Comparison of ENCODE assay signal across 10 cellular contexts in the genomic region with DNA sequence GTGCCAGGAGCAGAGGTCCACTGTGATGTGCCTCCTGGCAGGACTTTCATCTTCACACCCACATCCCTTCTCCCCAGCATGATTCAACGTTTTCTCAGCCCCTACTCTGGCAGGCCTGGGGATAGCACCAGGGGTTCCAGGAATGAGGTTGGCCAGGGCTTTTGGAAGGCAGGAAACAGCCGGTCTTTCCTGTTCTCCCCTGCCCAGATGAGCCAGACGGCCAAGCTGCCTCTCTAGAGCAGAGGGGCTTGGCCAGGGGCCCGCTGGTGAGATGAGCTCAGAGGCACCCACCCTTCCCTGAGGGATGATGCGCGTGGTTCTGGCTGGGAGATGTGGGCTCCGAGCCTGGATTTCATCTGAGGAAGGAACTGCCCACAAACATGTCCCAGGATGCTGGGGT. TPM values are rescaled to one million over a fixed set of nuclear protein-coding genes. Genes with fewer than 3 reads are reported as not detected.
DNase-seq lines count a peak whose midpoint lies in the region; ATAC-seq, FAIRE-seq and TF ChIP-seq lines count a peak whose summit lies in the region.
"Had no signal": no experiment of that assay in that cellular context is flagged by ENCODE, and none has a peak within 500 bp of the region (broad histone marks: within the 10 kb centered on the region; RNA-seq: fewer than 3 reads in every experiment).

No MANE protein-coding gene starts in this region.

- H3K27ac Mint-ChIP-seq in endothelial cell (ENCODE audit: unreplicated experiment) (peak overlapping the region; percentile 31), progenitor cell of endocrine pancreas (no peak overlapping the region)

- no peak overlapping the region for H3K4me2 ChIP-seq in A549
- H3K4me2 ChIP-seq: BLaER1 treated with 17β-estradiol and CSF1 and Interleukin-3, amounts not matched to agents 10 nM and 100 nM had no signal

- TF ChIP-seq POLR2A in A549 (IDR thresholded peaks at IDR 0.05; ENCODE audit: low read length): no peak

- no peak for TF ChIP-seq EP300 in A549 (IDR thresholded peaks at IDR 0.05)

- no peaks in the 10 kb centered on the region for H3K9me3 ChIP-seq in A549
- H3K9me3 ChIP-seq in mucosa of descending colon: no peaks in the 10 kb centered on the region
- H3K9me3 ChIP-seq: BLaER1 treated with 17β-estradiol and CSF1 and Interleukin-3, amounts not matched to agents 10 nM and 100 nM had no signal

- H3K27ac ChIP-seq in A549: peak overlapping the region in 1 of 2 experiments; percentile 50; a peak in 2 of 6 replicates
- H3K27ac ChIP-seq: BLaER1 treated with 17β-estradiol and CSF1 and Interleukin-3, amounts not matched to agents 10 nM and 100 nM had no signal

- H3K36me3 ChIP-seq in mucosa of descending colon (ENCODE audit: low read depth): no peaks in the 10 kb centered on the region

- H3K27me3 Mint-ChIP-seq in endothelial cell (ENCODE audit: unreplicated experiment) (peaks cover 16% of the 10 kb centered on the region), progenitor cell of endocrine pancreas (peaks cover 7% of the 10 kb centered on the region)

- no peak for FAIRE-seq in A549 (lab: Jason Lieb, UNC)

- TF ChIP-seq CTCF in A549 (IDR thresholded peaks at IDR 0.05) (no peak), endothelial cell (IDR thresholded peaks at IDR 0.05; ENCODE audit: unreplicated experiment) (no peak), mucosa of descending colon (IDR thresholded peaks at IDR 0.05) (no peak), progenitor cell of endocrine pancreas (IDR thresholded peaks at IDR 0.05; ENCODE audit: unreplicated experiment) (no peak)

- DNase-seq in A549 (ENCODE audit: low read depth in 1 of 2, low spot score in 1 of 2) (no peak), NCI-H1694 treated with DMSO at 0.1 percent for 48 hours (lab: John Stamatoyannopoulos, UW) (peak; percentile 37), endothelial cell (ENCODE audit: low spot score) (peak; percentile 52), mucosa of descending colon (peak in 1 of 3 donors; percentile 73), progenitor cell of endocrine pancreas (ENCODE audit: low spot score, unreplicated experiment) (no peak), NCI-H748 treated with DMSO at 0.1 percent for 48 hours (lab: John Stamatoyannopoulos, UW) (no peak)
- DNase-seq in stimulated activated CD4-positive, alpha-beta T cell treated with anti-CD3 and anti-CD28 coated beads, Interleukin-4, amount 100 ng/mL, for 4 hours: no peak
- DNase-seq: NCI-H1436 had no signal

- intact Hi-C loops in mucosa of descending colon (cut with DNase I, micrococcal nuclease): no loop called here

- POLR2A ChIA-PET in A549 (lab: Yijun Ruan, JAX): no interaction called here

- WGBS in A549 (ENCODE audit: missing lambda C conversion rate): 14% methylated on average over 1 of the region's 7 CpGs

- H3K4me3 Mint-ChIP-seq in endothelial cell (ENCODE audit: unreplicated experiment) (no peak overlapping the region), progenitor cell of endocrine pancreas (ENCODE audit: low read depth) (no peak overlapping the region)

- H3K36me3 Mint-ChIP-seq in endothelial cell (ENCODE audit: low read depth, unreplicated experiment) (peaks cover 5% of the 10 kb centered on the region), progenitor cell of endocrine pancreas (ENCODE audit: insufficient read depth) (peaks cover 5% of the 10 kb centered on the region)

- H3K4me1 Mint-ChIP-seq in endothelial cell (ENCODE audit: unreplicated experiment) (peaks cover 17% of the 10 kb centered on the region), progenitor cell of endocrine pancreas (ENCODE audit: low read depth) (peaks cover 8% of the 10 kb centered on the region)

- no peak overlapping the region for H3K4me3 ChIP-seq in A549
- no peak overlapping the region for H3K4me3 ChIP-seq in mucosa of descending colon
- H3K4me3 ChIP-seq: BLaER1 treated with 17β-estradiol and CSF1 and Interleukin-3, amounts not matched to agents 10 nM and 100 nM had no signal

- ATAC-seq in A549: peak; percentile 15 to 35; a peak in 4 of 6 replicates
- ATAC-seq in mucosa of descending colon: peak; percentile 37
- no peak for ATAC-seq in HG02852 (IDR thresholded peaks at IDR 0.05; ENCODE audit: unreplicated experiment)

- CTCF ChIA-PET in A549 (lab: Yijun Ruan, JAX): interaction anchor here (1.0 to 1.2 kb wide), 2 partner anchors 12 to 15 kb away, joined by 3 read pairs; no protein-coding TSS in a partner anchor

- no peaks in the 10 kb centered on the region for H3K9me3 Mint-ChIP-seq in endothelial cell (ENCODE audit: unreplicated experiment)
- no peaks in the 10 kb centered on the region for H3K9me3 Mint-ChIP-seq in progenitor cell of endocrine pancreas (ENCODE audit: low read depth)

- peaks cover 4% of the 10 kb centered on the region; the same call in 1 of the 3 replicates for H3K4me1 ChIP-seq in A549
- peaks cover 4% of the 10 kb centered on the region for H3K4me1 ChIP-seq in mucosa of descending colon (ENCODE audit: low read depth)

- TF ChIP-seq RAD21 in A549 (conservative IDR thresholded peaks at IDR 0.05 in 1 of 2, IDR thresholded peaks at IDR 0.05 in 1 of 2): no peak

TF ChIP-seq in A549, 52 proteins besides CTCF, POLR2A, EP300 and RAD21:
- TF ChIP-seq MYC (IDR thresholded peaks at IDR 0.05; ENCODE audit: borderline replicate concordance, low read length) (no peak), ZC3H11A (IDR thresholded peaks at IDR 0.05) (no peak), KDM5A (IDR thresholded peaks at IDR 0.05) (no peak), FOXS1 (CRISPR knock-in tag; IDR thresholded peaks at IDR 0.05) (no peak), CBX8 (IDR thresholded peaks at IDR 0.05) (no peak), SREBF2 (IDR thresholded peaks at IDR 0.05) (no peak), RNF2 (IDR thresholded peaks at IDR 0.05; ENCODE audit: borderline replicate concordance, low read depth) (no peak), ZSCAN20 (CRISPR knock-in tag; IDR thresholded peaks at IDR 0.05) (no peak), POLR2AphosphoS2 (conservative IDR thresholded peaks at IDR 0.05; ENCODE audit: low read length) (no peak), NR3C1 (IDR thresholded peaks at IDR 0.05) (no peak), FOSB (CRISPR knock-in tag; IDR thresholded peaks at IDR 0.05) (no peak), RFX5 (IDR thresholded peaks at IDR 0.05) (no peak), CEBPB (IDR thresholded peaks at IDR 0.05) (no peak), ZNF302 (CRISPR knock-in tag; IDR thresholded peaks at IDR 0.05) (no peak), MAFK (IDR thresholded peaks at IDR 0.05; ENCODE audit: partially characterized antibody) (no peak)
- TF ChIP-seq, protein P1, sequence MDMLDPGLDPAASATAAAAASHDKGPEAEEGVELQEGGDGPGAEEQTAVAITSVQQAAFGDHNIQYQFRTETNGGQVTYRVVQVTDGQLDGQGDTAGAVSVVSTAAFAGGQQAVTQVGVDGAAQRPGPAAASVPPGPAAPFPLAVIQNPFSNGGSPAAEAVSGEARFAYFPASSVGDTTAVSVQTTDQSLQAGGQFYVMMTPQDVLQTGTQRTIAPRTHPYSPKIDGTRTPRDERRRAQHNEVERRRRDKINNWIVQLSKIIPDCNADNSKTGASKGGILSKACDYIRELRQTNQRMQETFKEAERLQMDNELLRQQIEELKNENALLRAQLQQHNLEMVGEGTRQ (IDR thresholded peaks at IDR 0.05): no peak
- TF ChIP-seq, protein P2, sequence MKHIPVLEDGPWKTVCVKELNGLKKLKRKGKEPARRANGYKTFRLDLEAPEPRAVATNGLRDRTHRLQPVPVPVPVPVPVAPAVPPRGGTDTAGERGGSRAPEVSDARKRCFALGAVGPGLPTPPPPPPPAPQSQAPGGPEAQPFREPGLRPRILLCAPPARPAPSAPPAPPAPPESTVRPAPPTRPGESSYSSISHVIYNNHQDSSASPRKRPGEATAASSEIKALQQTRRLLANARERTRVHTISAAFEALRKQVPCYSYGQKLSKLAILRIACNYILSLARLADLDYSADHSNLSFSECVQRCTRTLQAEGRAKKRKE (CRISPR knock-in tag; IDR thresholded peaks at IDR 0.05; ENCODE audit: low read depth): no peak
- TF ChIP-seq, protein P3, sequence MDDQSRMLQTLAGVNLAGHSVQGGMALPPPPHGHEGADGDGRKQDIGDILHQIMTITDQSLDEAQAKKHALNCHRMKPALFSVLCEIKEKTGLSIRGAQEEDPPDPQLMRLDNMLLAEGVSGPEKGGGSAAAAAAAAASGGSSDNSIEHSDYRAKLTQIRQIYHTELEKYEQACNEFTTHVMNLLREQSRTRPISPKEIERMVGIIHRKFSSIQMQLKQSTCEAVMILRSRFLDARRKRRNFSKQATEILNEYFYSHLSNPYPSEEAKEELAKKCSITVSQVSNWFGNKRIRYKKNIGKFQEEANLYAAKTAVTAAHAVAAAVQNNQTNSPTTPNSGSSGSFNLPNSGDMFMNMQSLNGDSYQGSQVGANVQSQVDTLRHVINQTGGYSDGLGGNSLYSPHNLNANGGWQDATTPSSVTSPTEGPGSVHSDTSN (IDR thresholded peaks at IDR 0.05): no peak
TF ChIP-seq in A549: peak in this region for 0.

RNA-seq across cellular contexts. Expression of a gene that starts 4.3 kb away (rescaled TPM):
- polyA plus RNA-seq in A549 (2011; rRNA removed): 0.45 and 0.56 TPM in 2 replicates
- 0.65 and 0.86 TPM in 2 replicates for polyA plus RNA-seq in A549 (2012; cell fraction: cytosol; rRNA removed)
- 0.76 and 0.97 TPM in 2 replicates for polyA plus RNA-seq in A549 (2012; cell fraction: nucleus; rRNA removed)
- 0.46 to 0.90 TPM (median 0.66 TPM) in 3 replicates for polyA plus RNA-seq in A549 (2017; fragmentation: RNase III; extraction: RNeasy Plus Mini Kit Qiagen cat#74134 plus additional on column Dnase treatment)
- polyA minus RNA-seq in A549 (2011; rRNA and poly(A)+ RNA removed): 0.66 and 1.7 TPM in 2 replicates
- 154 TPM for total RNA-seq in endothelial cell (ENCODE audit: unreplicated experiment)
- total RNA-seq in mucosa of descending colon: 1 to 10 TPM; 2.4 to 6.3 (median 5.4) TPM
- 170 and 174 TPM in 2 replicates for total RNA-seq in progenitor cell of endocrine pancreas

RNA-seq across cellular contexts. Expression of a gene that starts 27.0 kb away (rescaled TPM):
- polyA plus RNA-seq in A549 (2011; rRNA removed) (7.9 and 11.7 TPM in 2 replicates), A549 (2017; fragmentation: RNase III; extraction: RNeasy Plus Mini Kit Qiagen cat#74134 plus additional on column Dnase treatment) (18.5 to 25.7 TPM (median 23.1 TPM) in 3 replicates)
- 24.8 and 31.9 TPM in 2 replicates for polyA plus RNA-seq in A549 (2012; cell fraction: cytosol; rRNA removed)
- 46.4 and 62.8 TPM in 2 replicates for polyA plus RNA-seq in A549 (2012; cell fraction: nucleus; rRNA removed)
- polyA minus RNA-seq in A549 (2011; rRNA and poly(A)+ RNA removed): 30.7 and 37.1 TPM in 2 replicates
- total RNA-seq in endothelial cell (ENCODE audit: unreplicated experiment) (55.6 TPM), mucosa of descending colon (10 to 100 TPM; 36.0 to 53.5 (median 44.1) TPM), progenitor cell of endocrine pancreas (65.8 and 69.2 TPM in 2 replicates)

Comparison
In these comparisons a context has a peak if more than half of its experiments do, and no peak if none do; other contexts are left out.
1. DNase-seq: peak in NCI-H1694 treated with DMSO at 0.1 percent for 48 hours (single experiment) and endothelial cell (single experiment); none in A549 (0 of 2), progenitor cell of endocrine pancreas (single experiment), stimulated activated CD4-positive, alpha-beta T cell treated with anti-CD3 and anti-CD28 coated beads, Interleukin-4, amount 100 ng/mL, for 4 hours (0 of 2) and NCI-H748 treated with DMSO at 0.1 percent for 48 hours (single experiment).
2. RNA of a gene that starts 4.3 kb away (total RNA-seq): 170 to 174 TPM in progenitor cell of endocrine pancreas and 154 TPM in endothelial cell (single experiment); 2.4 to 6.3 TPM in mucosa of descending colon; every median in the first group is over 10 times any median in the second.